Comparison of ENCODE assay signal across 25 cellular contexts in genomic region chr15:98280576-98280975, GRCh38.
"Had no signal": no experiment of that assay in that cellular context is flagged by ENCODE, and none has a peak within 500 bp of the region (broad histone marks: within the 10 kb centered on the region; RNA-seq: fewer than 3 reads in every experiment).

No MANE protein-coding gene starts in this region.

- H3K27ac ChIP-seq: RWPE1 had no signal

- ATAC-seq: HepG2, Panc1, PC-3, SK-N-SH treated with all-trans-retinoic acid at 6 μM for 48 hours, T-helper 17 cell had no signal

- H3K27me3 ChIP-seq: MG63 had no signal

- H3K36me3 ChIP-seq: MG63 had no signal

- H3K9me3 ChIP-seq: MG63 had no signal

- H3K4me3 ChIP-seq: MG63 had no signal

- DNase-seq: IMR-90; Karpas-422; KG1; MG63; NCI-H1092; NCI-H1436; NCI-H187; NCI-H2029; NCI-H2081 treated with DMSO at 0.1 percent for 48 hours; NCI-H2171; NCI-H226; NCI-H446; NCI-H510A; NCI-H524 treated with DMSO at 0.1 percent for 48 hours; NCI-H69; NCI-H774; NK-92 treated with Interleukin-12 subunit alpha and Interleukin-12 subunit beta, amount 100 ng/mL, for 24 hours; PC-3; SHP77; T-helper 1 cell; T-helper 17 cell had no signal
